ENCODE assay signal across 32 cellular contexts in genomic region chr17:40984226-40984625, GRCh38. TPM values are rescaled to one million over a fixed set of nuclear protein-coding genes. Genes with fewer than 3 reads are reported as not detected.
"Had no signal": no experiment of that assay in that cellular context is flagged by ENCODE, and none has a peak within 500 bp of the region (broad histone marks: within the 10 kb centered on the region; RNA-seq: fewer than 3 reads in every experiment).

Gene KRT40 (minus strand): TSS chr17:40984326. CDS start chr17:40984273, 53 bp downstream.

- H3K27me3 ChIP-seq: hepatocyte, right atrium auricular region, right lobe of liver, tibial nerve, vagina had no signal

- H3K27ac Mint-ChIP-seq: mesothelial cell of epicardium; natural killer cell; stimulated activated memory B cell treated with anti-CD40 and anti-IgM and Interleukin-4, amounts not matched to agents 10 μg/mL and 1 μg/mL and 100 μg/mL, for 72 hours; stimulated activated naive CD8-positive, alpha-beta T cell treated with anti-CD3 and anti-CD28 coated beads, Interleukin-15, amount 100 ng/mL, for 72 hours; type B pancreatic cell had no signal

- H2AFZ ChIP-seq: hepatocyte, parathyroid adenoma had no signal

- H3K79me2 ChIP-seq: hepatocyte, parathyroid adenoma had no signal

- H3K9me3 Mint-ChIP-seq: mesothelial cell of epicardium; naive B cell; natural killer cell; stimulated activated memory B cell treated with anti-CD40 and anti-IgM and Interleukin-4, amounts not matched to agents 10 μg/mL and 1 μg/mL and 100 μg/mL, for 72 hours; stimulated activated naive CD8-positive, alpha-beta T cell treated with anti-CD3 and anti-CD28 coated beads, Interleukin-15, amount 100 ng/mL, for 72 hours; type B pancreatic cell had no signal

- H3K27ac ChIP-seq: hepatocyte, left ventricle myocardium inferior, parathyroid adenoma, psoas muscle, right atrium auricular region, right lobe of liver, tibial nerve, vagina had no signal

- H3K9me3 ChIP-seq: left ventricle myocardium inferior, psoas muscle, right atrium auricular region, right lobe of liver, tibial nerve, vagina had no signal

- H3K27me3 Mint-ChIP-seq: type B pancreatic cell had no signal

- H3K4me1 Mint-ChIP-seq: natural killer cell; stimulated activated naive CD8-positive, alpha-beta T cell treated with anti-CD3 and anti-CD28 coated beads, Interleukin-15, amount 100 ng/mL, for 72 hours had no signal

- H3K36me3 Mint-ChIP-seq: mesothelial cell of epicardium; naive B cell; natural killer cell; stimulated activated memory B cell treated with anti-CD40 and anti-IgM and Interleukin-4, amounts not matched to agents 10 μg/mL and 1 μg/mL and 100 μg/mL, for 72 hours; type B pancreatic cell had no signal

- H3K36me3 ChIP-seq: left ventricle myocardium inferior, right atrium auricular region, right lobe of liver, tibial nerve, vagina had no signal

- H3K9ac ChIP-seq: parathyroid adenoma had no signal

- DNase-seq: islet precursor cell; left ventricle myocardium inferior; mesendoderm; naive B cell; natural killer cell; nucleus accumbens; psoas muscle; right lobe of liver; stimulated activated CD4-positive, alpha-beta T cell treated with anti-CD3 and anti-CD28 coated beads, Interleukin-1b, Interleukin-23, amount 100 ng/mL, for 48 hours; stimulated activated CD4-positive, alpha-beta T cell treated with anti-CD3 and anti-CD28 coated beads, Interleukin-2, amount 100 ng/mL, for 48 hours; stimulated activated CD4-positive, alpha-beta T cell treated with anti-CD3 and anti-CD28 coated beads, Interleukin-4, amount 100 ng/mL, for 4 hours; stimulated activated CD8-positive, alpha-beta memory T cell treated with anti-CD3 and anti-CD28 coated beads, Interleukin-4, amount 100 ng/mL, for 48 hours; stimulated activated naive CD4-positive, alpha-beta T cell treated with Interleukin-2 at 50 U/mL for 16 hours; stimulated activated naive CD8-positive, alpha-beta T cell treated with anti-CD3 and anti-CD28 coated beads, Interleukin-15, amount 100 ng/mL, for 72 hours; substantia nigra had no signal

- H3K4me2 ChIP-seq: hepatocyte, smooth muscle cell had no signal

- H3K4me1 ChIP-seq: parathyroid adenoma, right atrium auricular region, right lobe of liver, vagina had no signal

- ATAC-seq: natural killer cell; psoas muscle; right lobe of liver; stimulated activated memory B cell treated with anti-CD40 and anti-IgM and Interleukin-4, amounts not matched to agents 10 μg/mL and 1 μg/mL and 100 μg/mL, for 72 hours; stimulated activated naive CD8-positive, alpha-beta T cell treated with anti-CD3 and anti-CD28 coated beads, Interleukin-15, amount 100 ng/mL, for 72 hours had no signal

- H3K4me3 ChIP-seq: hepatocyte, left ventricle myocardium inferior, lung, psoas muscle, right atrium auricular region, right lobe of liver, smooth muscle cell, tibial nerve, vagina had no signal

- H3K4me3 Mint-ChIP-seq: mesothelial cell of epicardium; naive B cell; natural killer cell; stimulated activated memory B cell treated with anti-CD40 and anti-IgM and Interleukin-4, amounts not matched to agents 10 μg/mL and 1 μg/mL and 100 μg/mL, for 72 hours; stimulated activated naive CD8-positive, alpha-beta T cell treated with anti-CD3 and anti-CD28 coated beads, Interleukin-15, amount 100 ng/mL, for 72 hours had no signal

RNA-seq across cellular contexts. Expression of gene KRT40, which starts in this region (rescaled TPM):
- total RNA-seq: kidney epithelial cell, left ventricle myocardium inferior, lung, natural killer cell, osteocyte, posterior vena cava, psoas muscle, renal cortical epithelial cell, right atrium auricular region, right lobe of liver, smooth muscle cell, temporal lobe, tibial nerve, urinary bladder, vagina had no signal
- polyA plus RNA-seq: hepatocyte, neural cell, psoas muscle, smooth muscle cell, urinary bladder had no signal
